12 cellular contexts compared by ENCODE assay signal in genomic region chr19:48867119-48867921, GRCh38. TPM values are rescaled to one million over a fixed set of nuclear protein-coding genes. Genes with fewer than 3 reads are reported as not detected.
DNase-seq lines count a peak whose midpoint lies in the region; ATAC-seq, FAIRE-seq and TF ChIP-seq lines count a peak whose summit lies in the region.
"Had no signal": no experiment of that assay in that cellular context is flagged by ENCODE, and none has a peak within 500 bp of the region (broad histone marks: within the 10 kb centered on the region; RNA-seq: fewer than 3 reads in every experiment).

No MANE protein-coding gene starts in this region.

- CTCF ChIA-PET in RWPE1 (lab: Yijun Ruan, JAX), result interaction anchor here (1.4 kb wide), 1 partner anchor 25 kb away, joined by 4 read pairs; no protein-coding TSS in a partner anchor

- POLR2A ChIA-PET in RWPE1 (lab: Yijun Ruan, JAX; ENCODE audit: low non-redundant PET), result no interaction called here

- H3K4me3 Mint-ChIP-seq in neural progenitor cell, result peak overlapping the region; percentile 73
- no peak overlapping the region for H3K4me3 Mint-ChIP-seq in activated T-cell treated with anti-CD3 and anti-CD28 coated beads, Interleukin-2, amount 50 U/mL, for 4 hours
- H3K4me3 Mint-ChIP-seq: T-cell had no signal

- peak overlapping the region; percentile 89 for H3K27ac Mint-ChIP-seq in neural progenitor cell
- H3K27ac Mint-ChIP-seq: T-cell had no signal

- no peak overlapping the region for H2AFZ ChIP-seq in neural progenitor cell (replicated peaks)

- intact Hi-C loops in esophagus squamous epithelium (cut with DNase I) (loop anchor here (10.0 kb wide), 1 partner anchor 107 kb away; no protein-coding TSS in a partner anchor), adrenal gland (cut with DNase I) (no loop called here)

- H3K9me3 ChIP-seq in esophagus squamous epithelium, result no peaks in the 10 kb centered on the region
- H3K9me3 ChIP-seq in neural progenitor cell (ENCODE audit: low read depth), result no peaks in the 10 kb centered on the region
- H3K9me3 ChIP-seq in adrenal gland (replicated peaks in 1 of 3), result no peaks in the 10 kb centered on the region

- peaks cover under 1% of the 10 kb centered on the region for H3K79me2 ChIP-seq in neural progenitor cell (ENCODE audit: low read depth)

- peaks cover 37% of the 10 kb centered on the region for H3K4me1 Mint-ChIP-seq in neural progenitor cell
- H3K4me1 Mint-ChIP-seq in activated T-cell treated with anti-CD3 and anti-CD28 coated beads, Interleukin-2, amount 50 U/mL, for 4 hours (ENCODE audit: low read depth), result peaks cover 1% of the 10 kb centered on the region

- H3K4me3 ChIP-seq in AG09309 (ENCODE audit: control insufficient read depth, low read depth, low read length), result peak overlapping the region; percentile 52
- peak overlapping the region; percentile 16 to 64 (median 40) for H3K4me3 ChIP-seq in esophagus squamous epithelium
- peak overlapping the region; percentile 28 for H3K4me3 ChIP-seq in neural progenitor cell
- H3K4me3 ChIP-seq in adrenal gland, result peak overlapping the region in 1 of 4 donors; percentile 53

- TF ChIP-seq POLR2A in esophagus squamous epithelium (IDR thresholded peaks at IDR 0.05), result no peak
- TF ChIP-seq POLR2A in adrenal gland (IDR thresholded peaks at IDR 0.05), result no peak

- H3F3A ChIP-seq in neural progenitor cell (ENCODE audit: low read depth), result peaks cover 17% of the 10 kb centered on the region

- no peak for ATAC-seq in activated T-cell treated with anti-CD3 and anti-CD28 coated beads, Interleukin-2, amount 50 U/mL, for 4 hours
- ATAC-seq: T-cell had no signal

- no peak for TF ChIP-seq CTCF in AG09309 (IDR thresholded peaks at IDR 0.05; ENCODE audit: control insufficient read depth, insufficient read depth, low read depth, low read length, missing control alignments)
- TF ChIP-seq CTCF in RWPE1 (conservative IDR thresholded peaks at IDR 0.05; ENCODE audit: low read depth), result no peak
- TF ChIP-seq CTCF in esophagus squamous epithelium (IDR thresholded peaks at IDR 0.05), result no peak
- no peak for TF ChIP-seq CTCF in neural progenitor cell (IDR thresholded peaks at IDR 0.05)
- no peak for TF ChIP-seq CTCF in adrenal gland (IDR thresholded peaks at IDR 0.05)

- peak overlapping the region; percentile 72 for H3K4me2 ChIP-seq in neural progenitor cell

- 27 to 44% methylated on average over 14 to 16 of the region's 17 CpGs for WGBS in esophagus squamous epithelium, 2 donors
- WGBS in adrenal gland, 4 donors, result 52 to 63% (median 58%) methylated on average over 15 to 17 of the region's 17 CpGs

- H3K9ac ChIP-seq in neural progenitor cell, result no peak overlapping the region

- DNase-seq in AG09309 (ENCODE audit: low read depth), result no peak
- DNase-seq in RWPE1 (ENCODE audit: low spot score), result no peak
- DNase-seq in esophagus squamous epithelium (lab: John Stamatoyannopoulos, UW), result no peak
- DNase-seq in neural progenitor cell (ENCODE audit: low spot score), result no peak
- DNase-seq in adrenal gland, result no peak
- DNase-seq in activated T-cell treated with anti-CD3 and anti-CD28 coated beads, Interleukin-2, amount 50 U/mL, for 4 hours, result no peak
- DNase-seq in NK-92 treated with Interleukin-12 subunit alpha and Interleukin-12 subunit beta, amount 100 ng/mL, for 24 hours (lab: John Stamatoyannopoulos, UW), result no peak
- no peak for DNase-seq in frontal cortex (ENCODE audit: low spot score in 2 of 2)
- DNase-seq: activated gamma-delta T cell treated with Interleukin-2 at 50 U/mL for 16 hours; stimulated activated CD4-positive, alpha-beta T cell treated with anti-CD3 and anti-CD28 coated beads, Interleukin-12 subunit alpha, Interleukin-12 subunit beta, amount 100 ng/mL, for 4 hours; T-cell had no signal

- no peaks in the 10 kb centered on the region for H3K9me3 Mint-ChIP-seq in neural progenitor cell
- no peaks in the 10 kb centered on the region for H3K9me3 Mint-ChIP-seq in activated T-cell treated with anti-CD3 and anti-CD28 coated beads, Interleukin-2, amount 50 U/mL, for 4 hours
- H3K9me3 Mint-ChIP-seq: T-cell had no signal

- H3K36me3 Mint-ChIP-seq in neural progenitor cell, result peaks cover 12% of the 10 kb centered on the region
- H3K36me3 Mint-ChIP-seq in activated T-cell treated with anti-CD3 and anti-CD28 coated beads, Interleukin-2, amount 50 U/mL, for 4 hours (ENCODE audit: insufficient read depth), result no peaks in the 10 kb centered on the region
- H3K36me3 Mint-ChIP-seq: T-cell had no signal

- H3K27me3 ChIP-seq in esophagus squamous epithelium (no peaks in the 10 kb centered on the region), neural progenitor cell (no peaks in the 10 kb centered on the region), adrenal gland (no peaks in the 10 kb centered on the region)

- no peak for FAIRE-seq in frontal cortex (lab: Jason Lieb, UNC)

- peaks cover 19 to 41% (median 21%) of the 10 kb centered on the region in 3 donors for H3K4me1 ChIP-seq in esophagus squamous epithelium
- H3K4me1 ChIP-seq in neural progenitor cell, result peaks cover 23% of the 10 kb centered on the region
- H3K4me1 ChIP-seq in adrenal gland (replicated peaks in 1 of 2), result peaks cover 0 to 18% of the 10 kb centered on the region in 2 donors

- H3K36me3 ChIP-seq in esophagus squamous epithelium (peaks cover 0 to 11% (median 0%) of the 10 kb centered on the region in 3 donors), neural progenitor cell (no peaks in the 10 kb centered on the region), adrenal gland (replicated peaks in 1 of 2) (no peaks in the 10 kb centered on the region)

- no peaks in the 10 kb centered on the region for H4K20me1 ChIP-seq in neural progenitor cell (ENCODE audit: low read depth)

- H3K27ac ChIP-seq in RWPE1 (peak overlapping the region; percentile 98), esophagus squamous epithelium (peak overlapping the region; percentile 71 to 91 (median 82)), neural progenitor cell (no peak overlapping the region), adrenal gland (peak overlapping the region in 2 of 5 donors; percentile 85)

- H3K27me3 Mint-ChIP-seq in neural progenitor cell (ENCODE audit: insufficient read depth, low read depth), result peaks cover 4% of the 10 kb centered on the region
- H3K27me3 Mint-ChIP-seq in activated T-cell treated with anti-CD3 and anti-CD28 coated beads, Interleukin-2, amount 50 U/mL, for 4 hours (ENCODE audit: low read depth), result peaks cover 2% of the 10 kb centered on the region

RNA-seq across cellular contexts. Expression of gene PLEKHA4, which starts 1.1 kb away (rescaled TPM):
- 1 to 10 TPM; 2.8 to 9.0 (median 5.6) TPM for total RNA-seq in esophagus squamous epithelium
- total RNA-seq in neural progenitor cell (ENCODE audit: low replicate concordance), result 6.2 and 6.3 TPM in 2 replicates
- 10 to 100 TPM; 17.6 to 65.1 (median 25.4) TPM for total RNA-seq in adrenal gland
- polyA plus RNA-seq in adrenal gland, result 10 to 100 TPM in 2 of 3 donors, 1 to 10 TPM in 1; 7.1 to 74.6 (median 70.8) TPM
- total RNA-seq in activated T-cell treated with anti-CD3 and anti-CD28 coated beads, Interleukin-2, amount 50 U/mL, for 4 hours, result 1 to 10 TPM; 4.1 to 4.6 (median 4.6) TPM
- total RNA-seq in frontal cortex, result 1.6 TPM

RNA-seq across cellular contexts. Expression of gene PPP1R15A, which starts 4.9 kb away (rescaled TPM):
- total RNA-seq in esophagus squamous epithelium (10 to 100 TPM; 19.3 to 41.6 (median 33.3) TPM), neural progenitor cell (ENCODE audit: low replicate concordance) (10.6 and 19.1 TPM in 2 replicates), adrenal gland (10 to 100 TPM; 29.5 to 54.6 (median 41.5) TPM), frontal cortex (23.6 TPM)
- polyA plus RNA-seq in adrenal gland, result 100 to 1,000 TPM in 1 of 3 donors, 10 to 100 TPM in 2; 49.2 to 174 (median 73.3) TPM
- total RNA-seq in activated T-cell treated with anti-CD3 and anti-CD28 coated beads, Interleukin-2, amount 50 U/mL, for 4 hours, result 100 to 1,000 TPM in 2 of 3 donors, 10 to 100 TPM in 1; 76.0 to 134 (median 110) TPM

RNA-seq across cellular contexts. Expression of gene HSD17B14, which starts 31.0 kb away (rescaled TPM):
- 1 to 10 TPM in 2 of 4 donors, under 1 TPM in 1, not detected in 1; 0.83 to 9.0 (median 4.8) TPM for total RNA-seq in esophagus squamous epithelium
- total RNA-seq in neural progenitor cell (ENCODE audit: low replicate concordance), result 11.2 and 27.6 TPM in 2 replicates
- total RNA-seq in adrenal gland, result 10 to 100 TPM; 33.0 to 63.0 (median 40.6) TPM
- 100 to 1,000 TPM in 2 of 3 donors, 1 to 10 TPM in 1; 7.4 to 178 (median 135) TPM for polyA plus RNA-seq in adrenal gland
- under 1 TPM; 0.37 to 0.65 (median 0.61) TPM for total RNA-seq in activated T-cell treated with anti-CD3 and anti-CD28 coated beads, Interleukin-2, amount 50 U/mL, for 4 hours
- total RNA-seq in frontal cortex, result 1.2 TPM

RNA-seq across cellular contexts. Expression of gene TULP2, which starts 31.2 kb away (rescaled TPM):
- not detected for total RNA-seq in esophagus squamous epithelium
- total RNA-seq in neural progenitor cell (ENCODE audit: low replicate concordance), result 0.26 and 0.40 TPM in 2 replicates
- under 1 TPM in 4 of 8 donors, not detected in 4; 0.14 to 0.72 (median 0.48) TPM for total RNA-seq in adrenal gland
- under 1 TPM in 1 of 3 donors, not detected in 2; 0.07 TPM for polyA plus RNA-seq in adrenal gland
- under 1 TPM in 1 of 3 donors, not detected in 2; 0.69 TPM for total RNA-seq in activated T-cell treated with anti-CD3 and anti-CD28 coated beads, Interleukin-2, amount 50 U/mL, for 4 hours
- total RNA-seq in frontal cortex, result under 0.01 TPM
- total RNA-seq: glomerular endothelial cell had no signal

RNA-seq across cellular contexts. Expression of gene NUCB1, which starts 32.8 kb away (rescaled TPM):
- 100 to 1,000 TPM in 3 of 4 donors, 10 to 100 TPM in 1; 93.5 to 186 (median 157) TPM for total RNA-seq in esophagus squamous epithelium
- total RNA-seq in neural progenitor cell (ENCODE audit: low replicate concordance), result 73.5 and 158 TPM in 2 replicates
- 100 to 1,000 TPM; 204 to 581 (median 323) TPM for total RNA-seq in adrenal gland
- 100 to 1,000 TPM in 2 of 3 donors, 10 to 100 TPM in 1; 98.8 to 189 (median 175) TPM for polyA plus RNA-seq in adrenal gland
- 10 to 100 TPM; 88.5 to 90.0 (median 89.3) TPM for total RNA-seq in activated T-cell treated with anti-CD3 and anti-CD28 coated beads, Interleukin-2, amount 50 U/mL, for 4 hours
- total RNA-seq in frontal cortex, result 39.5 TPM
